8 cellular contexts compared by ENCODE assay signal in the genomic region with DNA sequence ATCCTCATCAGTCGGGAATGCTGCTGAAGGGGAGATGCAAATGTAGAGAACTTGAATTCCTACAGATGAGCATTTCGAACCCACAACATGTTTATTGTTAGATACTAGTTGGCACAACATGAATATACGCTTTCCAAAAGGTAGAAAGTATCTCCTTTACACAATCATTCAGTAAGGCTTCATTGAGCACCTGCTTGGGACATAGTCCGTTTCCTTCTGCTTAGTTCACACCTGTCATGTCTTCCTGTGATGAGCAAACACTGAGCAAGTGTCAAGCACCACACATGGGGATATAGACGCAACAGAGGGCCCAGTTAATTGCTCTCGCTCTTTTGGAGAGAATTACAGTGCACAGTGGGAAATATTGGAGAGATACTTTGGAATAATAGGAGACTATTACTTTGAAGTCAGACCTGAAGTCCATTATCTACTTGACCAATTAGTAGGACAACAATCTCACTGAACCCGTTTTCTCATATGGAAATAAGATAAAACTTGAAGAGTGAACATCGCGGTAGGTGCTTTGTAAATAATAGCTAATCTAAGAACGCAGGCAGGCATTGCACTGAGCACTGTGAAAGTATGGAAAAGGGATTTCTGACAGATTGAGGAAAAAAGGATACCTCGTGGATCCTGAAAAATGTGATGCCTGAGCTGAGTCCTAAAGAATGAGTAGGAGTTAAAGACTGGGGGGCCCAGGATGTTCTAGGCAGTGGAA. TPM values are rescaled to one million over a fixed set of nuclear protein-coding genes. Genes with fewer than 3 reads are reported as not detected.
DNase-seq lines count a peak whose midpoint lies in the region; ATAC-seq and TF ChIP-seq lines count a peak whose summit lies in the region.

No MANE protein-coding gene starts in this region.

- 65 to 71% methylated on average over 11 of the region's 11 CpGs for WGBS in heart right ventricle, 2 donors
- WGBS in liver: 74% methylated on average over 11 of the region's 11 CpGs

- H3K9ac ChIP-seq in liver (ENCODE audit: low read depth in 1 of 2, low read length in 2 of 2): peak overlapping the region; percentile 36 to 67

- H3K27ac ChIP-seq in heart right ventricle: peak overlapping the region in 2 of 10 donors; percentile 96 to 97
- H3K27ac ChIP-seq in WERI-Rb-1: no peak overlapping the region; the same call in 1 of the 2 replicates
- no peak overlapping the region for H3K27ac ChIP-seq in liver (ENCODE audit: low read depth in 1 of 2, low read length in 2 of 2)
- H3K27ac ChIP-seq in uterus: peak overlapping the region in 1 of 2 donors; percentile 90

- no peak for ATAC-seq in heart right ventricle
- ATAC-seq in Right ventricle myocardium superior (ENCODE audit: poor library complexity): no peak
- no peak for ATAC-seq in HG03378 (IDR thresholded peaks at IDR 0.05; ENCODE audit: unreplicated experiment)

- DNase-seq in heart right ventricle (no peak), Right ventricle myocardium superior (no peak), WERI-Rb-1 (no peak), uterus (no peak), T-helper 9 cell (no peak), GM13977 (ENCODE audit: low spot score) (no peak)

- in situ Hi-C loops in GM13977 (cut with MboI; ENCODE audit: low pct_unique_long_range_greater_than_20kb, low sequenced_read_pairs, unreplicated experiment): no loop called here

- peaks cover 6 to 44% (median 39%) of the 10 kb centered on the region in 9 donors for H3K4me1 ChIP-seq in heart right ventricle
- H3K4me1 ChIP-seq in liver (ENCODE audit: control insufficient read depth in 4 of 4, insufficient read depth in 4 of 4, low read length in 3 of 4): peaks cover 10 to 23% (median 17%) of the 10 kb centered on the region in 4 donors
- H3K4me1 ChIP-seq in uterus: no peaks in the 10 kb centered on the region

- TF ChIP-seq RAD21 in liver (IDR thresholded peaks at IDR 0.05): no peak

- TF ChIP-seq CTCF in heart right ventricle (IDR thresholded peaks at IDR 0.05) (no peak), WERI-Rb-1 (IDR thresholded peaks at IDR 0.05; ENCODE audit: low read depth, low read length) (no peak), liver (IDR thresholded peaks at IDR 0.05; ENCODE audit: low read depth, low read length, missing input control) (no peak), uterus (IDR thresholded peaks at IDR 0.05) (no peak), GM13977 (IDR thresholded peaks at IDR 0.05; ENCODE audit: extremely low read depth, insufficient read depth, missing control alignments) (no peak)

- intact Hi-C loops in heart right ventricle (cut with DNase I) (loop anchor here in 5 of 10 donors (5.0 to 10.0 kb wide), 4 partner anchors 217 to 282 kb away; a partner anchor contains a TSS), Right ventricle myocardium superior (cut with DNase I) (loop anchor here (5.0 to 10.0 kb wide), 2 partner anchors 220 to 282 kb away; a partner anchor contains a TSS), uterus (cut with DNase I; ENCODE audit: low total_unique reads) (no loop called here)

- H3K27me3 ChIP-seq in heart right ventricle (no peaks in the 10 kb centered on the region), WERI-Rb-1 (ENCODE audit: insufficient read depth, low read depth, severe bottlenecking) (no peaks in the 10 kb centered on the region), liver (ENCODE audit: control insufficient read depth in 4 of 4, insufficient read depth in 4 of 4, low read length in 3 of 4) (no peaks in the 10 kb centered on the region), uterus (no peaks in the 10 kb centered on the region)

- H3K36me3 ChIP-seq in heart right ventricle (peaks cover 0 to 20% (median 4%) of the 10 kb centered on the region in 9 donors), WERI-Rb-1 (peaks cover 19% of the 10 kb centered on the region), liver (ENCODE audit: control insufficient read depth in 4 of 4, insufficient read depth in 3 of 4, low read depth in 1 of 4, low read length in 3 of 4) (peaks cover 0 to 3% (median under 1%) of the 10 kb centered on the region in 4 donors), uterus (no peaks in the 10 kb centered on the region)

- H3K9me3 ChIP-seq in heart right ventricle: no peaks in the 10 kb centered on the region
- H3K9me3 ChIP-seq in WERI-Rb-1 (ENCODE audit: severe bottlenecking): no peaks in the 10 kb centered on the region
- H3K9me3 ChIP-seq in liver (ENCODE audit: control insufficient read depth in 4 of 4, low read length in 3 of 4): no peaks in the 10 kb centered on the region
- H3K9me3 ChIP-seq in uterus: no peaks in the 10 kb centered on the region

- peak overlapping the region; percentile 49 to 96 (median 91) for H3K4me3 ChIP-seq in heart right ventricle
- peak overlapping the region; percentile 98 for H3K4me3 ChIP-seq in WERI-Rb-1 (ENCODE audit: low read depth, low read length)
- peak overlapping the region; percentile 79 to 89 (median 83) for H3K4me3 ChIP-seq in liver (ENCODE audit: low read depth in 1 of 3, low read length in 3 of 3)
- H3K4me3 ChIP-seq in uterus: peak overlapping the region; percentile 87 to 88

- TF ChIP-seq POLR2A in uterus (IDR thresholded peaks at IDR 0.05): no peak

TF ChIP-seq in liver, 16 proteins besides CTCF, POLR2A, EP300 and RAD21:
- TF ChIP-seq EGR1 (IDR thresholded peaks at IDR 0.05; ENCODE audit: low read depth in 2 of 2): no peak
- TF ChIP-seq JUND (IDR thresholded peaks at IDR 0.05): no peak

RNA-seq across cellular contexts. Expression of a gene that starts 1.2 kb away (rescaled TPM):
- total RNA-seq in heart right ventricle (10 to 100 TPM; 12.8 to 19.8 (median 16.5) TPM), Right ventricle myocardium superior (14.0 TPM), liver (10 to 100 TPM; 22.6 to 32.2 TPM), uterus (10 to 100 TPM in 3 of 4 donors, 1 to 10 TPM in 1; 7.2 to 45.2 (median 30.3) TPM)
- polyA plus RNA-seq in heart right ventricle (10 to 100 TPM; 13.8 to 14.8 TPM), liver (10 to 100 TPM in 1 of 2 donors, 1 to 10 TPM in 1; 8.7 to 11.3 TPM)

RNA-seq across cellular contexts. Expression of a gene that starts 1.3 kb away (rescaled TPM):
- total RNA-seq in heart right ventricle (100 to 1,000 TPM in 8 of 10 donors, 10 to 100 TPM in 2; 51.4 to 224 (median 134) TPM), Right ventricle myocardium superior (97.0 TPM), liver (10 to 100 TPM in 1 of 2 donors, 1 to 10 TPM in 1; 6.6 to 11.4 TPM), uterus (100 to 1,000 TPM in 1 of 4 donors, 10 to 100 TPM in 3; 32.0 to 106 (median 45.1) TPM)
- polyA plus RNA-seq in heart right ventricle (100 to 1,000 TPM; 112 to 165 TPM), liver (10 to 100 TPM; 15.9 to 30.9 TPM)

RNA-seq across cellular contexts. Expression of a gene that starts 49.7 kb away (rescaled TPM):
- total RNA-seq in heart right ventricle (10 to 100 TPM; 77.1 to 94.5 (median 87.7) TPM), Right ventricle myocardium superior (76.2 TPM), liver (10 to 100 TPM; 19.2 to 22.6 TPM), uterus (10 to 100 TPM; 32.4 to 59.1 (median 38.1) TPM)
- polyA plus RNA-seq in heart right ventricle (100 to 1,000 TPM in 1 of 2 donors, 10 to 100 TPM in 1; 77.8 to 103 TPM), liver (10 to 100 TPM; 31.3 to 62.1 TPM)
